10 cellular contexts compared by ENCODE assay signal in genomic region chr19:16200038-16200775, GRCh38. TPM values are rescaled to one million over a fixed set of nuclear protein-coding genes. Genes with fewer than 3 reads are reported as not detected.
DNase-seq lines count a peak whose midpoint lies in the region; ATAC-seq, FAIRE-seq and TF ChIP-seq lines count a peak whose summit lies in the region.
"Had no signal": no experiment of that assay in that cellular context is flagged by ENCODE, and none has a peak within 500 bp of the region (broad histone marks: within the 10 kb centered on the region; RNA-seq: fewer than 3 reads in every experiment).

No MANE protein-coding gene starts in this region.

- H3K56ac ChIP-seq in IMR-90 (ENCODE audit: extremely low read depth, insufficient read depth, low read length): no peak overlapping the region

- BruUV-seq in IMR-90 (replicated peaks; lab: Mats Ljungman, UMichigan) (no TSS peak), GM12878 (replicated peaks; lab: Mats Ljungman, UMichigan) (no TSS peak)

- H3K14ac ChIP-seq in IMR-90 (replicated peaks; ENCODE audit: low read depth, low read length): no peak overlapping the region

- intact Hi-C loops in IMR-90 (cut with micrococcal nuclease): no loop called here
- intact Hi-C loops in GM12878 (cut with micrococcal nuclease; ENCODE audit: unreplicated experiment): no loop called here

- H3K18ac ChIP-seq in IMR-90 (ENCODE audit: low read depth, low read length): no peak overlapping the region

- H2BK15ac ChIP-seq in IMR-90 (ENCODE audit: low read depth, low read length): no peak overlapping the region

- H2AK5ac ChIP-seq in IMR-90 (ENCODE audit: low read depth, low read length): no peak overlapping the region

- no peak overlapping the region for H2BK120ac ChIP-seq in IMR-90 (ENCODE audit: low read depth, low read length)

- H3K27ac ChIP-seq in BLaER1 treated with 17β-estradiol and CSF1 and Interleukin-3, amounts not matched to agents 10 nM and 100 nM: peak overlapping the region in 4 of 11 experiments; percentile 2 to 26 (median 22); a peak in 3 of 22 replicates
- H3K27ac ChIP-seq in IMR-90 (ENCODE audit: insufficient read depth, low read length): no peak overlapping the region
- no peak overlapping the region; the same call in 1 of the 2 replicates for H3K27ac ChIP-seq in GM12878 (ENCODE audit: control insufficient read depth, insufficient read depth)

- no peak for TF ChIP-seq CTCF in IMR-90 (conservative IDR thresholded peaks at IDR 0.05; ENCODE audit: low read depth, low read length)
- TF ChIP-seq CTCF in GM12878 (IDR thresholded peaks at IDR 0.05 in 2 of 3, conservative IDR thresholded peaks at IDR 0.05 in 1 of 3; ENCODE audit: control insufficient read depth in 2 of 3, extremely low read depth in 1 of 3, insufficient read depth in 1 of 3, low read depth in 3 of 3, low read length in 3 of 3): no peak

- H3K27me3 ChIP-seq in BLaER1 treated with 17β-estradiol and CSF1 and Interleukin-3, amounts not matched to agents 10 nM and 100 nM: no peaks in the 10 kb centered on the region
- H3K27me3 ChIP-seq in IMR-90 (ENCODE audit: control insufficient read depth, insufficient read depth, low read length) (no peaks in the 10 kb centered on the region), GM12878 (replicated peaks in 1 of 2; ENCODE audit: control insufficient read depth in 2 of 2, insufficient read depth in 2 of 2, low read length in 1 of 2) (no peaks in the 10 kb centered on the region)

- no peak overlapping the region for H4K8ac ChIP-seq in IMR-90 (ENCODE audit: low read depth in 2 of 2, low read length in 2 of 2)

- POLR2A ChIA-PET in IMR-90 (lab: Charles Lee; ENCODE audit: unreplicated experiment) (no interaction called here), GM12878 (lab: Charles Lee) (no interaction called here)

- no peak for ATAC-seq in IMR-90 (ENCODE audit: low read depth)
- ATAC-seq in GM12878: no peak
- no peak for ATAC-seq in naive B cell (ENCODE audit: low read depth in 2 of 2)
- no peak for ATAC-seq in HG02938 (IDR thresholded peaks at IDR 0.05; ENCODE audit: unreplicated experiment)

- TF ChIP-seq EP300 in GM12878 (IDR thresholded peaks at IDR 0.05; ENCODE audit: borderline replicate concordance in 1 of 2, control insufficient read depth in 1 of 2, low read depth in 2 of 2, low read length in 2 of 2): no peak

- peak overlapping the region in 8 of 11 experiments; percentile 7 to 94 (median 20); a peak in 4 of 22 replicates for H3K9ac ChIP-seq in BLaER1 treated with 17β-estradiol and CSF1 and Interleukin-3, amounts not matched to agents 10 nM and 100 nM
- H3K9ac ChIP-seq in IMR-90 (ENCODE audit: low read depth, low read length) (no peak overlapping the region), GM12878 (ENCODE audit: control insufficient read depth, insufficient read depth, low read length) (no peak overlapping the region)

- SMC1A ChIA-PET in GM12878 (lab: Charles Lee; ENCODE audit: uncharacterized antibody, unreplicated experiment): no interaction called here

- H3K27ac Mint-ChIP-seq in naive B cell: peak overlapping the region in 3 of 6 donors; percentile 62 to 74 (median 72)

- H3K23ac ChIP-seq in IMR-90 (ENCODE audit: low read depth, low read length): no peak overlapping the region

- H3K9me3 ChIP-seq in BLaER1 treated with 17β-estradiol and CSF1 and Interleukin-3, amounts not matched to agents 10 nM and 100 nM (replicated peaks in 1 of 11): no peaks in the 10 kb centered on the region
- H3K9me3 ChIP-seq in IMR-90 (ENCODE audit: control insufficient read depth, insufficient read depth, low read length) (no peaks in the 10 kb centered on the region), GM12878 (replicated peaks; ENCODE audit: control insufficient read depth, insufficient read depth, low read length) (no peaks in the 10 kb centered on the region)

- FAIRE-seq in GM12878 (lab: Jason Lieb, UNC): no peak

- no peaks in the 10 kb centered on the region for H3K9me3 Mint-ChIP-seq in naive B cell

- CTCF ChIA-PET in IMR-90 (lab: Yijun Ruan, JAX) (no interaction called here), GM12878 (lab: Yijun Ruan, JAX) (interaction anchor here (0.6 to 7.3 kb wide), 3 partner anchors 14 to 200 kb away, joined by 3 to 44 read pairs (median 3); partner anchors contain the start of gene FAM32A)

- peaks cover 42 to 62% (median 51%) of the 10 kb centered on the region in 3 donors for H3K4me1 Mint-ChIP-seq in naive B cell

- no peak overlapping the region for H2BK5ac ChIP-seq in IMR-90 (ENCODE audit: low read depth, low read length, poor library complexity, severe bottlenecking)

- peaks cover 17 to 58% of the 10 kb centered on the region in 2 experiments; a peak in 3 of 4 replicates for H3K79me1 ChIP-seq in IMR-90 (ENCODE audit: low read depth in 1 of 2, low read length in 2 of 2)

- H4K20me1 ChIP-seq in BLaER1 treated with 17β-estradiol and CSF1 and Interleukin-3, amounts not matched to agents 10 nM and 100 nM: peaks cover 38 to 65% (median 43%) of the 10 kb centered on the region in 11 experiments; a peak in 21 of 22 replicates
- H4K20me1 ChIP-seq in IMR-90 (ENCODE audit: insufficient read depth, low read length): peaks cover 51% of the 10 kb centered on the region
- H4K20me1 ChIP-seq in GM12878 (ENCODE audit: control insufficient read depth, insufficient read depth): no peaks in the 10 kb centered on the region; the same call in 1 of the 2 replicates

- no peak overlapping the region for H4K91ac ChIP-seq in IMR-90 (ENCODE audit: insufficient read depth, low read depth, low read length)

- 96% methylated on average over 4 of the region's 15 CpGs; no CpG with 5 or more reads in 1 of the 2 experiments for WGBS in IMR-90 (ENCODE audit: extremely low coverage in 2 of 2, insufficient read length in 1 of 2), 2 experiments
- 92% methylated on average over 15 of the region's 15 CpGs for WGBS in GM12878 (ENCODE audit: insufficient coverage, insufficient replicate concordance, low lambda C conversion rate, missing lambda C conversion rate)

- peaks cover 27% of the 10 kb centered on the region for H3K79me2 ChIP-seq in GM12878 (ENCODE audit: control insufficient read depth, insufficient read depth, low read length)

- H3K36me3 ChIP-seq in BLaER1 treated with 17β-estradiol and CSF1 and Interleukin-3, amounts not matched to agents 10 nM and 100 nM: peaks cover 43 to 56% (median 49%) of the 10 kb centered on the region in 11 experiments
- H3K36me3 ChIP-seq in IMR-90 (ENCODE audit: control insufficient read depth, insufficient read depth, low read length) (peaks cover 38% of the 10 kb centered on the region), GM12878 (ENCODE audit: control insufficient read depth in 2 of 2, insufficient read depth in 2 of 2, low read length in 1 of 2) (peaks cover 0 to 9% of the 10 kb centered on the region in 2 experiments; a peak in 3 of 4 replicates)

- H3K27me3 Mint-ChIP-seq in naive B cell: no peaks in the 10 kb centered on the region

- no peak overlapping the region for H3K4me3 ChIP-seq in BLaER1 treated with 17β-estradiol and CSF1 and Interleukin-3, amounts not matched to agents 10 nM and 100 nM
- H3K4me3 ChIP-seq in IMR-90 (ENCODE audit: insufficient read depth, low read depth, low read length) (no peak overlapping the region), GM12878 (no peak overlapping the region)

- H2BK20ac ChIP-seq in IMR-90 (ENCODE audit: low read depth, low read length): no peak overlapping the region

- dilution Hi-C loops in IMR-90 (cut with HindIII; ENCODE audit: low sequenced_read_pairs, unreplicated experiment): no loop called here

- TF ChIP-seq POLR2A in IMR-90 (IDR thresholded peaks at IDR 0.05; ENCODE audit: low read depth, low read length) (no peak), GM12878 (IDR thresholded peaks at IDR 0.05; ENCODE audit: low read depth, low read length) (no peak)

- H2AFZ ChIP-seq in IMR-90 (replicated peaks; ENCODE audit: low read length, poor library complexity) (no peak overlapping the region), GM12878 (ENCODE audit: control insufficient read depth, low read depth, low read length) (no peak overlapping the region)

- RAD21 ChIA-PET in GM12878 (lab: Charles Lee; ENCODE audit: unreplicated experiment): interaction anchor here (1.1 kb wide), 1 partner anchor 14 kb away, joined by 3 read pairs; no protein-coding TSS in a partner anchor

- peak overlapping the region in 9 of 11 experiments; percentile 15 to 89 (median 54); a peak in 16 of 22 replicates for H3K4me2 ChIP-seq in BLaER1 treated with 17β-estradiol and CSF1 and Interleukin-3, amounts not matched to agents 10 nM and 100 nM
- no peak overlapping the region for H3K4me2 ChIP-seq in IMR-90 (ENCODE audit: low read depth, low read length)
- H3K4me2 ChIP-seq in GM12878 (ENCODE audit: control insufficient read depth, insufficient read depth): peak overlapping the region; percentile 43; the same call in 1 of the 2 replicates

- H2AK9ac ChIP-seq in IMR-90 (replicated peaks; ENCODE audit: low read depth, low read length, poor library complexity): peak overlapping the region; percentile 23

- DNase-seq in IMR-90 (peak; percentile 33), GM12878 (ENCODE audit: low read depth, low spot score) (no peak), naive B cell (no peak), DMS53 (lab: John Stamatoyannopoulos, UW) (no peak), NCI-H1417 treated with DMSO at 0.1 percent for 48 hours (lab: John Stamatoyannopoulos, UW) (no peak), 8988T (no peak)
- DNase-seq: activated CD4-positive, alpha-beta T cell treated with anti-CD3 and anti-CD28 coated beads, Interleukin-2, amount 50 U/mL, for 1 hour; NCI-H69 had no signal

- no peak overlapping the region for H4K5ac ChIP-seq in IMR-90 (ENCODE audit: low read depth, low read length)

- H3K4me1 ChIP-seq in BLaER1 treated with 17β-estradiol and CSF1 and Interleukin-3, amounts not matched to agents 10 nM and 100 nM: peaks cover 23 to 47% (median 32%) of the 10 kb centered on the region in 10 experiments
- H3K4me1 ChIP-seq in IMR-90 (ENCODE audit: control insufficient read depth, insufficient read depth, low read length): peaks cover 11% of the 10 kb centered on the region
- peaks cover 22% of the 10 kb centered on the region for H3K4me1 ChIP-seq in GM12878 (ENCODE audit: control insufficient read depth, insufficient read depth, low read length)

- peaks cover 24% of the 10 kb centered on the region for H3K9me1 ChIP-seq in IMR-90 (ENCODE audit: insufficient read depth, low read length)

- peaks cover 0 to 10% of the 10 kb centered on the region in 2 donors for H3K36me3 Mint-ChIP-seq in naive B cell

- no peak for TF ChIP-seq RAD21 in IMR-90 (IDR thresholded peaks at IDR 0.05; ENCODE audit: low read length)
- no peak for TF ChIP-seq RAD21 in GM12878 (IDR thresholded peaks at IDR 0.05; ENCODE audit: insufficient read depth, low read depth, low read length)

- no peak overlapping the region for H3K4ac ChIP-seq in IMR-90 (ENCODE audit: low read depth, low read length)

- in situ Hi-C loops in IMR-90 (cut with MboI; ENCODE audit: low sequenced_read_pairs): no loop called here
- in situ Hi-C loops in GM12878 (cut with MboI): no loop called here

- H3K4me3 Mint-ChIP-seq in naive B cell: peak overlapping the region in 5 of 8 donors; percentile 44 to 85 (median 67)

RNA-seq across cellular contexts. Expression of gene AP1M1, which starts 2.5 kb away (rescaled TPM):
- total RNA-seq in IMR-90 (2012; rRNA removed): 85.1 and 85.8 TPM in 2 replicates
- 97.4 and 99.1 TPM in 2 replicates for polyA plus RNA-seq in IMR-90 (2012; rRNA removed)
- 70.2 and 144 TPM in 2 replicates for polyA plus RNA-seq in IMR-90 (2012; cell fraction: cytosol; rRNA removed)
- 123 and 181 TPM in 2 replicates for polyA plus RNA-seq in IMR-90 (2012; cell fraction: nucleus; rRNA removed; ENCODE audit: low replicate concordance)
- total RNA-seq in GM12878 (2013; cell fraction: nucleolus; rRNA removed): 32.4 and 32.5 TPM in 2 replicates
- 60.9 and 74.8 TPM in 2 replicates for total RNA-seq in GM12878 (2014; rRNA removed)
- 26.7 and 28.8 TPM in 2 replicates for total RNA-seq in GM12878 (2014; rRNA removed; fragmentation: Illumina TruSeq; extraction: Trizol)
- total RNA-seq in GM12878 (2021): 74.7 and 76.5 TPM in 2 replicates
- 18.0 TPM for polyA plus RNA-seq in GM12878 (2011; ENCODE audit: low read depth)
- polyA plus RNA-seq in GM12878 (2011; rRNA removed): 25.4 and 37.8 TPM in 2 replicates
- 53.3 and 59.2 TPM in 2 replicates for polyA plus RNA-seq in GM12878 (2011; cell fraction: cytosol; rRNA removed)
- polyA plus RNA-seq in GM12878 (2011; cell fraction: nucleus; rRNA removed): 80.0 and 94.6 TPM in 2 replicates
- 51.9 and 71.8 TPM in 2 replicates for polyA plus RNA-seq in GM12878 (2012)
- 33.8 and 36.8 TPM in 2 replicates for polyA plus RNA-seq in GM12878 (2014; fragmentation: Illumina TruSeq; extraction: Trizol)
- 1 to 10 TPM; 1.0 to 5.6 TPM for polyA plus RNA-seq in GM12878 (2014; fragmentation: Nextera tagmentation; extraction: Ambion mirVana)
- 51.6 and 64.7 TPM in 2 replicates for polyA plus RNA-seq in GM12878 (2014; rRNA removed)
- polyA plus RNA-seq in GM12878 (2016; fragmentation: Nextera tagmentation; extraction: Ambion mirVana): 100 to 1,000 TPM; 108 to 116 TPM
- polyA minus RNA-seq in GM12878 (2011; rRNA and poly(A)+ RNA removed): 37.5 and 44.4 TPM in 2 replicates
- polyA minus RNA-seq in GM12878 (2011; cell fraction: cytosol; rRNA and poly(A)+ RNA removed): 26.2 and 33.3 TPM in 2 replicates
- polyA minus RNA-seq in GM12878 (2011; cell fraction: nucleus; rRNA and poly(A)+ RNA removed): 24.3 and 42.8 TPM in 2 replicates
- polyA plus RNA-seq in naive B cell (ENCODE audit: low read depth in 6 of 6): 100 to 1,000 TPM; 121 to 135 (median 122) TPM

RNA-seq across cellular contexts. Expression of gene FAM32A, which starts 15.0 kb away (rescaled TPM):
- 99.2 and 99.5 TPM in 2 replicates for total RNA-seq in IMR-90 (2012; rRNA removed)
- polyA plus RNA-seq in IMR-90 (2012; rRNA removed): 127 and 130 TPM in 2 replicates
- 90.2 and 102 TPM in 2 replicates for polyA plus RNA-seq in IMR-90 (2012; cell fraction: cytosol; rRNA removed)
- polyA plus RNA-seq in IMR-90 (2012; cell fraction: nucleus; rRNA removed; ENCODE audit: low replicate concordance): 46.1 and 82.1 TPM in 2 replicates
- total RNA-seq in GM12878 (2013; cell fraction: nucleolus; rRNA removed): 18.0 and 19.0 TPM in 2 replicates
- total RNA-seq in GM12878 (2014; rRNA removed): 66.3 and 66.8 TPM in 2 replicates
- 63.7 and 71.4 TPM in 2 replicates for total RNA-seq in GM12878 (2014; rRNA removed; fragmentation: Illumina TruSeq; extraction: Trizol)
- total RNA-seq in GM12878 (2021): 43.2 and 46.1 TPM in 2 replicates
- polyA plus RNA-seq in GM12878 (2011; ENCODE audit: low read depth): 40.7 TPM
- 104 TPM in 2 replicates for polyA plus RNA-seq in GM12878 (2011; rRNA removed)
- 95.9 and 106 TPM in 2 replicates for polyA plus RNA-seq in GM12878 (2011; cell fraction: cytosol; rRNA removed)
- polyA plus RNA-seq in GM12878 (2011; cell fraction: nucleus; rRNA removed): 66.1 and 66.2 TPM in 2 replicates
- polyA plus RNA-seq in GM12878 (2012): 42.9 and 44.6 TPM in 2 replicates
- polyA plus RNA-seq in GM12878 (2014; fragmentation: Illumina TruSeq; extraction: Trizol): 52.0 and 72.3 TPM in 2 replicates
- 10 to 100 TPM; 33.3 to 43.0 TPM for polyA plus RNA-seq in GM12878 (2014; fragmentation: Nextera tagmentation; extraction: Ambion mirVana)
- 74.4 and 75.3 TPM in 2 replicates for polyA plus RNA-seq in GM12878 (2014; rRNA removed)
- polyA plus RNA-seq in GM12878 (2016; fragmentation: Nextera tagmentation; extraction: Ambion mirVana): 100 to 1,000 TPM in 1 of 2 experiments, 10 to 100 TPM in 1; 97.2 to 116 TPM
- 38.4 and 40.3 TPM in 2 replicates for polyA minus RNA-seq in GM12878 (2011; rRNA and poly(A)+ RNA removed)
- 15.2 and 15.9 TPM in 2 replicates for polyA minus RNA-seq in GM12878 (2011; cell fraction: cytosol; rRNA and poly(A)+ RNA removed)
- polyA minus RNA-seq in GM12878 (2011; cell fraction: nucleus; rRNA and poly(A)+ RNA removed): 7.7 and 12.0 TPM in 2 replicates
- polyA plus RNA-seq in naive B cell (ENCODE audit: low read depth in 6 of 6): 100 to 1,000 TPM; 123 to 235 (median 155) TPM

RNA-seq across cellular contexts. Expression of gene CIB3, which starts 26.9 kb away (rescaled TPM):
- total RNA-seq in IMR-90 (2012; rRNA removed) (not detected in 2 replicates), GM12878 (2014; rRNA removed) (not detected in 2 replicates), GM12878 (2014; rRNA removed; fragmentation: Illumina TruSeq; extraction: Trizol) (not detected in 2 replicates), GM12878 (2021) (not detected in 2 replicates)
- polyA plus RNA-seq in IMR-90 (2012; rRNA removed) (not detected in 2 replicates), GM12878 (2011; rRNA removed) (not detected in 2 replicates), GM12878 (2014; fragmentation: Illumina TruSeq; extraction: Trizol) (not detected in 2 replicates), GM12878 (2014; fragmentation: Nextera tagmentation; extraction: Ambion mirVana) (under 1 TPM in 1 of 2 experiments, not detected in 1; 0.35 TPM), GM12878 (2014; rRNA removed) (not detected in 2 replicates), GM12878 (2016; fragmentation: Nextera tagmentation; extraction: Ambion mirVana) (not detected), naive B cell (ENCODE audit: low read depth in 6 of 6) (not detected)
- not detected in 2 replicates for polyA plus RNA-seq in IMR-90 (2012; cell fraction: cytosol; rRNA removed)
- polyA plus RNA-seq in IMR-90 (2012; cell fraction: nucleus; rRNA removed; ENCODE audit: low replicate concordance): not detected in 2 replicates
- not detected in 2 replicates for total RNA-seq in GM12878 (2013; cell fraction: nucleolus; rRNA removed)
- polyA plus RNA-seq in GM12878 (2011; ENCODE audit: low read depth): not detected
- polyA plus RNA-seq in GM12878 (2011; cell fraction: cytosol; rRNA removed): 0.18 TPM in 1 of 2 replicates, not detected in the other
- polyA plus RNA-seq in GM12878 (2011; cell fraction: nucleus; rRNA removed): 0.19 TPM in 1 of 2 replicates, not detected in the other
- polyA plus RNA-seq in GM12878 (2012): not detected in 2 replicates
- polyA minus RNA-seq in GM12878 (2011; rRNA and poly(A)+ RNA removed): not detected in 2 replicates
- not detected in 2 replicates for polyA minus RNA-seq in GM12878 (2011; cell fraction: cytosol; rRNA and poly(A)+ RNA removed)
- not detected in 2 replicates for polyA minus RNA-seq in GM12878 (2011; cell fraction: nucleus; rRNA and poly(A)+ RNA removed)

RNA-seq across cellular contexts. Expression of gene HSH2D, which starts 56.7 kb away (rescaled TPM):
- total RNA-seq in IMR-90 (2012; rRNA removed): not detected in 2 replicates
- polyA plus RNA-seq in IMR-90 (2012; rRNA removed): not detected in 2 replicates
- polyA plus RNA-seq in IMR-90 (2012; cell fraction: cytosol; rRNA removed): not detected in 2 replicates
- polyA plus RNA-seq in IMR-90 (2012; cell fraction: nucleus; rRNA removed; ENCODE audit: low replicate concordance): not detected in 2 replicates
- 70.0 and 81.1 TPM in 2 replicates for total RNA-seq in GM12878 (2013; cell fraction: nucleolus; rRNA removed)
- 118 and 121 TPM in 2 replicates for total RNA-seq in GM12878 (2014; rRNA removed)
- total RNA-seq in GM12878 (2014; rRNA removed; fragmentation: Illumina TruSeq; extraction: Trizol): 88.4 and 92.6 TPM in 2 replicates
- total RNA-seq in GM12878 (2021): 81.7 and 87.8 TPM in 2 replicates
- polyA plus RNA-seq in GM12878 (2011; ENCODE audit: low read depth): 60.0 TPM
- polyA plus RNA-seq in GM12878 (2011; rRNA removed): 63.2 and 88.2 TPM in 2 replicates
- 126 and 139 TPM in 2 replicates for polyA plus RNA-seq in GM12878 (2011; cell fraction: cytosol; rRNA removed)
- 119 and 132 TPM in 2 replicates for polyA plus RNA-seq in GM12878 (2011; cell fraction: nucleus; rRNA removed)
- 84.2 and 96.9 TPM in 2 replicates for polyA plus RNA-seq in GM12878 (2012)
- polyA plus RNA-seq in GM12878 (2014; fragmentation: Illumina TruSeq; extraction: Trizol): 64.8 and 105 TPM in 2 replicates
- 10 to 100 TPM; 22.0 to 27.2 TPM for polyA plus RNA-seq in GM12878 (2014; fragmentation: Nextera tagmentation; extraction: Ambion mirVana)
- 141 and 145 TPM in 2 replicates for polyA plus RNA-seq in GM12878 (2014; rRNA removed)
- polyA plus RNA-seq in GM12878 (2016; fragmentation: Nextera tagmentation; extraction: Ambion mirVana): 10 to 100 TPM; 82.0 to 90.3 TPM
- 31.7 and 67.1 TPM in 2 replicates for polyA minus RNA-seq in GM12878 (2011; rRNA and poly(A)+ RNA removed)
- 19.8 and 25.6 TPM in 2 replicates for polyA minus RNA-seq in GM12878 (2011; cell fraction: cytosol; rRNA and poly(A)+ RNA removed)
- 19.5 and 39.2 TPM in 2 replicates for polyA minus RNA-seq in GM12878 (2011; cell fraction: nucleus; rRNA and poly(A)+ RNA removed)
- 10 to 100 TPM; 25.7 to 53.2 (median 40.1) TPM for polyA plus RNA-seq in naive B cell (ENCODE audit: low read depth in 6 of 6)

Comparison
In these comparisons a context has a peak if more than half of its experiments do, and no peak if none do; other contexts are left out.
1. H3K9ac ChIP-seq: peak in BLaER1 treated with 17β-estradiol and CSF1 and Interleukin-3, amounts not matched to agents 10 nM and 100 nM (8 of 11); none in IMR-90 (single experiment) and GM12878 (single experiment).